10 cellular contexts compared by ENCODE assay signal in genomic region chr17:45332989-45333701, GRCh38. TPM values are rescaled to one million over a fixed set of nuclear protein-coding genes. Genes with fewer than 3 reads are reported as not detected.
A peak's percentile ranks its signal among the peaks of the same experiment; 100 is the strongest.
DNase-seq lines count a peak whose midpoint lies in the region; ATAC-seq, FAIRE-seq and TF ChIP-seq lines count a peak whose summit lies in the region.
"Had no signal": no experiment of that assay in that cellular context is flagged by ENCODE, and none has a peak within 500 bp of the region (broad histone marks: within the 10 kb centered on the region; RNA-seq: fewer than 3 reads in every experiment).

No MANE protein-coding gene starts in this region.

- H2AFZ ChIP-seq in HepG2 (ENCODE audit: low read length) (no peak overlapping the region), PC-3 (ENCODE audit: low read length) (peak overlapping the region; percentile 19; the same call in 1 of the 2 replicates)

- peaks cover 0 to 9% (median 1%) of the 10 kb centered on the region in 3 donors for H3K27me3 Mint-ChIP-seq in immature natural killer cell (ENCODE audit: low read depth in 3 of 3)

- peak overlapping the region in 1 of 6 donors; percentile 57 for H3K27ac Mint-ChIP-seq in immature natural killer cell
- H3K27ac Mint-ChIP-seq: CD8-positive, alpha-beta T cell had no signal

- no peak for TF ChIP-seq POLR2A in right lobe of liver (IDR thresholded peaks at IDR 0.05)
- no peak for TF ChIP-seq POLR2A in HepG2 (IDR thresholded peaks at IDR 0.05; ENCODE audit: insufficient read depth in 1 of 2, low read depth in 2 of 2, low read length in 2 of 2)

- H3K9me3 Mint-ChIP-seq in immature natural killer cell = no peaks in the 10 kb centered on the region
- H3K9me3 Mint-ChIP-seq: CD8-positive, alpha-beta T cell had no signal

- no peak for TF ChIP-seq RAD21 in HepG2 (CRISPR knock-in tag; IDR thresholded peaks at IDR 0.05)

- no peak for TF ChIP-seq CTCF in right lobe of liver (IDR thresholded peaks at IDR 0.05)
- no peak for TF ChIP-seq CTCF in HepG2 (CRISPR knock-in tag; IDR thresholded peaks at IDR 0.05)
- no peak for TF ChIP-seq CTCF in PC-3 (conservative IDR thresholded peaks at IDR 0.05; ENCODE audit: low read depth, low read length)

- H3K36me3 Mint-ChIP-seq in immature natural killer cell = no peaks in the 10 kb centered on the region
- H3K36me3 Mint-ChIP-seq: CD8-positive, alpha-beta T cell had no signal

- no peak overlapping the region for H3K4me3 ChIP-seq in right lobe of liver
- H3K4me3 ChIP-seq in HepG2 (replicated peaks in 1 of 3; ENCODE audit: insufficient read depth in 1 of 3, low read depth in 2 of 3, low read length in 3 of 3) = no peak overlapping the region
- no peak overlapping the region for H3K4me3 ChIP-seq in PC-3 (ENCODE audit: low read length)
- H3K4me3 ChIP-seq: body of pancreas had no signal

- no peak overlapping the region for H3K9ac ChIP-seq in HepG2 (ENCODE audit: insufficient read depth, low read depth, low read length)
- no peak overlapping the region for H3K9ac ChIP-seq in PC-3 (ENCODE audit: low read length)

- no peak overlapping the region for H3K4me2 ChIP-seq in HepG2 (ENCODE audit: low read depth, low read length)
- no peak overlapping the region for H3K4me2 ChIP-seq in PC-3 (ENCODE audit: low read length)

- no TSS peak for BruUV-seq in HepG2 (replicated peaks; lab: Mats Ljungman, UMichigan)
- no TSS peak for BruUV-seq in PC-3 (replicated peaks; lab: Mats Ljungman, UMichigan)

- CTCF ChIA-PET in HepG2 (lab: Yijun Ruan, JAX; ENCODE audit: low intra/inter-chr PET ratio, low total read pairs) = no interaction called here
- CTCF ChIA-PET in PC-3 (lab: Charles Lee) = no interaction called here

- H3K27me3 ChIP-seq in right lobe of liver (no peaks in the 10 kb centered on the region), HepG2 (ENCODE audit: control insufficient read depth in 1 of 2, insufficient read depth in 2 of 2, low read length in 2 of 2) (peaks cover 0 to 20% of the 10 kb centered on the region in 2 experiments; a peak in 3 of 5 replicates), PC-3 (ENCODE audit: low read length) (no peaks in the 10 kb centered on the region)
- H3K27me3 ChIP-seq: body of pancreas had no signal

- H3K79me2 ChIP-seq in HepG2 (ENCODE audit: insufficient read depth, low read length) (no peaks in the 10 kb centered on the region), PC-3 (ENCODE audit: low read length) (no peaks in the 10 kb centered on the region)

- DNase-seq in right lobe of liver = peak in 1 of 3 donors; percentile 29
- DNase-seq in HepG2 (ENCODE audit: low spot score) = no peak
- DNase-seq in PC-3 = peak; percentile 31
- DNase-seq in cardiac septum (ENCODE audit: low spot score) = peak; percentile 46
- no peak for DNase-seq in NCI-H345 treated with DMSO at 0.1 percent for 48 hours (lab: John Stamatoyannopoulos, UW; ENCODE audit: unreplicated experiment)
- DNase-seq in HK-2 (ENCODE audit: unreplicated experiment) = no peak
- DNase-seq in immature natural killer cell = no peak
- no peak for DNase-seq in RKO (ENCODE audit: low spot score)
- DNase-seq: CD8-positive, alpha-beta T cell had no signal

- TF ChIP-seq EP300 in HepG2 (IDR thresholded peaks at IDR 0.05; ENCODE audit: low read depth in 2 of 2, low read length in 2 of 2) (no peak), HepG2 (CRISPR knock-in tag; IDR thresholded peaks at IDR 0.05; ENCODE audit: borderline replicate concordance) (no peak)

- H3K4me1 ChIP-seq in right lobe of liver = no peaks in the 10 kb centered on the region
- H3K4me1 ChIP-seq in HepG2 (ENCODE audit: insufficient read depth, low read length) = peaks cover 7% of the 10 kb centered on the region; the same call in 1 of the 2 replicates
- H3K4me1 ChIP-seq in PC-3 (ENCODE audit: insufficient read depth, low read length) = peaks cover 7% of the 10 kb centered on the region; the same call in 1 of the 2 replicates
- H3K4me1 ChIP-seq: body of pancreas had no signal

- POLR2A ChIA-PET in HepG2 (lab: Yijun Ruan, JAX) = no interaction called here
- POLR2A ChIA-PET in PC-3 (lab: Charles Lee; ENCODE audit: unreplicated experiment) = interaction anchor here (0.6 kb wide), 1 partner anchor 16 kb away, joined by 9 read pairs; the partner anchor contains the start of gene MAP3K14

- H4K20me1 ChIP-seq in HepG2 (ENCODE audit: insufficient read depth, low read length) (no peaks in the 10 kb centered on the region), PC-3 (ENCODE audit: low read length) (no peaks in the 10 kb centered on the region)

- H3K9me2 ChIP-seq in PC-3 (replicated peaks; ENCODE audit: low read length) = 0 out of 2 replicates have a peak, but pooled peaks cover 3% of the 10 kb centered on the region

- WGBS in right lobe of liver (ENCODE audit: insufficient coverage, low coverage, low lambda C conversion rate, missing lambda C conversion rate) = 42% methylated on average over 4 of the region's 4 CpGs
- 50% methylated on average over 4 of the region's 4 CpGs for WGBS in HepG2 (ENCODE audit: low lambda C conversion rate)

- peaks cover 3 to 6% of the 10 kb centered on the region in 2 donors for H3K4me1 Mint-ChIP-seq in immature natural killer cell

- intact Hi-C loops in right lobe of liver (cut with DNase I) = no loop called here
- intact Hi-C loops in HepG2 (cut with micrococcal nuclease; ENCODE audit: unreplicated experiment) = no loop called here
- intact Hi-C loops in PC-3 (cut with micrococcal nuclease) = no loop called here
- intact Hi-C loops in cardiac septum (cut with DNase I) = no loop called here

- H3K9me3 ChIP-seq in right lobe of liver (no peaks in the 10 kb centered on the region), HepG2 (ENCODE audit: low read length) (no peaks in the 10 kb centered on the region), PC-3 (ENCODE audit: low read length) (no peaks in the 10 kb centered on the region)
- H3K9me3 ChIP-seq: body of pancreas had no signal

- H3K27ac ChIP-seq in right lobe of liver = no peak overlapping the region
- H3K27ac ChIP-seq in HepG2 (ENCODE audit: extremely low read length, insufficient read depth, low read length) = no peak overlapping the region
- no peak overlapping the region for H3K27ac ChIP-seq in PC-3 (ENCODE audit: low read length)
- H3K27ac ChIP-seq: body of pancreas had no signal

- ATAC-seq in right lobe of liver (peak; percentile 24 to 52 (median 40)), HepG2 (no peak), PC-3 (peak; percentile 63)
- ATAC-seq: body of pancreas; CD8-positive, alpha-beta T cell had no signal

- no peaks in the 10 kb centered on the region for H3F3A ChIP-seq in PC-3 (ENCODE audit: low read length, unreplicated experiment)

- no peak overlapping the region for H3K4me3 Mint-ChIP-seq in immature natural killer cell
- H3K4me3 Mint-ChIP-seq: CD8-positive, alpha-beta T cell had no signal

- in situ Hi-C loops in HepG2 (cut with HindIII; ENCODE audit: extremely low pct_ligation_motif_present, low pct_unique_long_range_greater_than_20kb) = no loop called here

- H3K36me3 ChIP-seq in right lobe of liver = no peaks in the 10 kb centered on the region
- no peaks in the 10 kb centered on the region for H3K36me3 ChIP-seq in HepG2 (replicated peaks in 1 of 2; ENCODE audit: control insufficient read depth in 1 of 2, insufficient read depth in 2 of 2, low read length in 2 of 2)
- H3K36me3 ChIP-seq in PC-3 (ENCODE audit: low read depth, low read length) = no peaks in the 10 kb centered on the region

- no peak for FAIRE-seq in HepG2 (lab: Jason Lieb, UNC)

TF ChIP-seq in HepG2, 621 proteins besides CTCF, POLR2A, EP300 and RAD21 (continues in another document):
- no peak for TF ChIP-seq PRMT3 (CRISPR knock-in tag; IDR thresholded peaks at IDR 0.05; ENCODE audit: borderline replicate concordance, low read depth)
- no peak for TF ChIP-seq ZNF552 (CRISPR knock-in tag; IDR thresholded peaks at IDR 0.05; ENCODE audit: borderline replicate concordance)
- TF ChIP-seq ZKSCAN5 (CRISPR knock-in tag; IDR thresholded peaks at IDR 0.05) = no peak
- TF ChIP-seq ZBTB3 (CRISPR knock-in tag; IDR thresholded peaks at IDR 0.05; ENCODE audit: borderline replicate concordance, low read depth) = no peak
- TF ChIP-seq, protein P1, sequence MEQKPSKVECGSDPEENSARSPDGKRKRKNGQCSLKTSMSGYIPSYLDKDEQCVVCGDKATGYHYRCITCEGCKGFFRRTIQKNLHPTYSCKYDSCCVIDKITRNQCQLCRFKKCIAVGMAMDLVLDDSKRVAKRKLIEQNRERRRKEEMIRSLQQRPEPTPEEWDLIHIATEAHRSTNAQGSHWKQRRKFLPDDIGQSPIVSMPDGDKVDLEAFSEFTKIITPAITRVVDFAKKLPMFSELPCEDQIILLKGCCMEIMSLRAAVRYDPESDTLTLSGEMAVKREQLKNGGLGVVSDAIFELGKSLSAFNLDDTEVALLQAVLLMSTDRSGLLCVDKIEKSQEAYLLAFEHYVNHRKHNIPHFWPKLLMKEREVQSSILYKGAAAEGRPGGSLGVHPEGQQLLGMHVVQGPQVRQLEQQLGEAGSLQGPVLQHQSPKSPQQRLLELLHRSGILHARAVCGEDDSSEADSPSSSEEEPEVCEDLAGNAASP (CRISPR knock-in tag; IDR thresholded peaks at IDR 0.05; ENCODE audit: borderline replicate concordance) = no peak

RNA-seq across cellular contexts. Expression of gene MAP3K14, which starts 16.3 kb away (rescaled TPM):
- 1 to 10 TPM; 4.8 to 7.8 (median 6.3) TPM for total RNA-seq in right lobe of liver
- total RNA-seq in HepG2 (2016; rRNA removed; fragmentation: Illumina TruSeq; extraction: Trizol) = 1.2 and 2.6 TPM in 2 replicates
- 2.1 and 2.5 TPM in 2 replicates for total RNA-seq in HepG2 (2016; cell fraction: cytosol; rRNA removed; fragmentation: Illumina TruSeq; extraction: Trizol; ENCODE audit: low read depth)
- total RNA-seq in HepG2 (2016; cell fraction: insoluble cytoplasmic fraction; rRNA removed; fragmentation: Illumina TruSeq; extraction: Trizol) = 1.1 and 2.6 TPM in 2 replicates
- total RNA-seq in HepG2 (2016; cell fraction: membrane; rRNA removed; fragmentation: Illumina TruSeq; extraction: Trizol) = 2.1 and 2.4 TPM in 2 replicates
- 3.1 and 3.3 TPM in 2 replicates for total RNA-seq in HepG2 (2016; cell fraction: nucleus; rRNA removed; fragmentation: Illumina TruSeq; extraction: Trizol)
- polyA plus RNA-seq in HepG2 (2011; rRNA removed) = 2.6 and 4.0 TPM in 2 replicates
- polyA plus RNA-seq in HepG2 (2011; cell fraction: cytosol; rRNA removed) = 1.8 and 2.4 TPM in 2 replicates
- polyA plus RNA-seq in HepG2 (2011; cell fraction: nucleus; rRNA removed) = 10.1 and 10.7 TPM in 2 replicates
- 1.6 and 2.1 TPM in 2 replicates for polyA plus RNA-seq in HepG2 (2012)
- 1.6 and 2.0 TPM in 2 replicates for polyA plus RNA-seq in HepG2 (2016; cell fraction: cytosol; fragmentation: Illumina TruSeq; extraction: Trizol; ENCODE audit: low read depth)
- 1.3 and 1.9 TPM in 2 replicates for polyA plus RNA-seq in HepG2 (2016; cell fraction: insoluble cytoplasmic fraction; fragmentation: Illumina TruSeq; extraction: Trizol; ENCODE audit: low read depth)
- polyA plus RNA-seq in HepG2 (2016; cell fraction: membrane; fragmentation: Illumina TruSeq; extraction: Trizol; ENCODE audit: low read depth) = 1.6 and 2.3 TPM in 2 replicates
- 10.6 and 10.8 TPM in 2 replicates for polyA plus RNA-seq in HepG2 (2016; cell fraction: nucleus; fragmentation: Illumina TruSeq; extraction: Trizol; ENCODE audit: insufficient read depth, low read depth)
- polyA minus RNA-seq in HepG2 (2011; rRNA and poly(A)+ RNA removed; ENCODE audit: low replicate concordance) = 2.2 and 7.2 TPM in 2 replicates
- 0.40 and 0.44 TPM in 2 replicates for polyA minus RNA-seq in HepG2 (2011; cell fraction: cytosol; rRNA and poly(A)+ RNA removed)
- polyA minus RNA-seq in HepG2 (2011; cell fraction: nucleus; rRNA and poly(A)+ RNA removed) = 3.2 and 3.7 TPM in 2 replicates
- 15.9 and 16.8 TPM in 2 replicates for total RNA-seq in PC-3 (2014; rRNA removed)
- total RNA-seq in cardiac septum = 14.6 TPM
- polyA plus RNA-seq in immature natural killer cell = 1 to 10 TPM; 1.0 to 3.4 (median 3.0) TPM

Comparison
In these comparisons a context has a peak if more than half of its experiments do, and no peak if none do; other contexts are left out.
1. DNase-seq: peak in PC-3 (single experiment) and cardiac septum (single experiment); none in HepG2 (single experiment), NCI-H345 treated with DMSO at 0.1 percent for 48 hours (single experiment), HK-2 (single experiment), immature natural killer cell (0 of 3) and RKO (single experiment).